1 cellular context compared by ENCODE assay signal in the genomic region with DNA sequence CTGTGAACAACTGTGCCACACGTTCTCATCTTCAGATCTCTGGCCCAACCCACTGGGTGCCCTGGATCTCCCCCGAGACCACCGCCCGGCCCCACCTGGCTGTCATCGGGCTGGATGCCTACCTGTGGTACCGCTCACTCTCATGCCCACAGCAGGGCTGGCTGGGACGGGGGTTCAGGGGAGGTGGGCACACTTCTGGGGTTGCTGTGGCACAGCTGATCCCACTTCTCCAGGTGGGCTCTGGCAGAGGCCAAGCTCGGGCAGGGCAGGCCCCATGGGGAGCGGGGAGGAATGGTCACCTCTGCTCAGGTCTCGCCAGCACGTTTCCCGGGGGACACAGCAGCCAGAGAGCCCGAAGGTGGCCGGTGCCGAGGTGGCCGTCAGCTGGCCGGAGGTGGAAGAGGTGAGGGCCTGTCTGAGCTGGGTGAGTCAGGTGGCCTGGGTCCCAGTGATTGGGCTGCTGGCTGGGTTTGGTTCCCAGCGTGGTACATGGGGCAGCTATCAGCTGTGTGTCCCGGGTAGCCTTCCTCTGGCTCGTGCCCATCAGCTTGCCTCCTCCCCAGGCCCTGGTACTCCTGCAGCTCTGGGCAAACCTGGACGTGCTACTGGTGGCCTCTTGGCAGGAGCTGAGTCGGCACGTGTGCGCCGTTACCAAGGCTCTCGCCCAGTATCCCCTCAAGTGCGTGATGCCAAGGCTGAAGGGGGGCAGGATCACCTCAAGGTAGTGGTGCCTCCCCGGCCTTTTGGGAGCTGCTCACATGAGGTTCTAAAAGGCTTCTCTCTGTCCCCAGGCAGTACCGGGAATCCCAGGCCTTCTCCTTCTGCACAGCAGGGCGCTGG.
TF ChIP-seq lines count a peak whose summit lies in the region.

No MANE protein-coding gene starts in this region.

TF ChIP-seq in GM12878, 131 proteins besides CTCF, POLR2A, EP300 and RAD21:
- TF ChIP-seq, protein P1, sequence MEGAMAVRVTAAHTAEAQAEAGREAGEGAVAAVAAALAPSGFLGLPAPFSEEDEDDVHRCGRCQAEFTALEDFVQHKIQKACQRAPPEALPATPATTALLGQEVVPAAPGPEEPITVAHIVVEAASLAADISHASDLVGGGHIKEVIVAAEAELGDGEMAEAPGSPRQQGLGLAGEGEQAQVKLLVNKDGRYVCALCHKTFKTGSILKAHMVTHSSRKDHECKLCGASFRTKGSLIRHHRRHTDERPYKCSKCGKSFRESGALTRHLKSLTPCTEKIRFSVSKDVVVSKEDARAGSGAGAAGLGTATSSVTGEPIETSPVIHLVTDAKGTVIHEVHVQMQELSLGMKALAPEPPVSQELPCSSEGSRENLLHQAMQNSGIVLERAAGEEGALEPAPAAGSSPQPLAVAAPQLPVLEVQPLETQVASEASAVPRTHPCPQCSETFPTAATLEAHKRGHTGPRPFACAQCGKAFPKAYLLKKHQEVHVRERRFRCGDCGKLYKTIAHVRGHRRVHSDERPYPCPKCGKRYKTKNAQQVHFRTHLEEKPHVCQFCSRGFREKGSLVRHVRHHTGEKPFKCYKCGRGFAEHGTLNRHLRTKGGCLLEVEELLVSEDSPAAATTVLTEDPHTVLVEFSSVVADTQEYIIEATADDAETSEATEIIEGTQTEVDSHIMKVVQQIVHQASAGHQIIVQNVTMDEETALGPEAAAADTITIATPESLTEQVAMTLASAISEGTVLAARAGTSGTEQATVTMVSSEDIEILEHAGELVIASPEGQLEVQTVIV (IDR thresholded peaks at IDR 0.05; ENCODE audit: borderline replicate concordance, partially characterized antibody) = no peak
- TF ChIP-seq, protein P2, sequence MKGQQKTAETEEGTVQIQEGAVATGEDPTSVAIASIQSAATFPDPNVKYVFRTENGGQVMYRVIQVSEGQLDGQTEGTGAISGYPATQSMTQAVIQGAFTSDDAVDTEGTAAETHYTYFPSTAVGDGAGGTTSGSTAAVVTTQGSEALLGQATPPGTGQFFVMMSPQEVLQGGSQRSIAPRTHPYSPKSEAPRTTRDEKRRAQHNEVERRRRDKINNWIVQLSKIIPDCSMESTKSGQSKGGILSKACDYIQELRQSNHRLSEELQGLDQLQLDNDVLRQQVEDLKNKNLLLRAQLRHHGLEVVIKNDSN (IDR thresholded peaks at IDR 0.05; ENCODE audit: borderline replicate concordance, extremely low read length, insufficient read depth, low read depth, low read length) = no peak
- TF ChIP-seq ZNF384 (IDR thresholded peaks at IDR 0.05; ENCODE audit: borderline replicate concordance, low read depth, low read length) = no peak
